Comparison of ENCODE assay signal across 12 cellular contexts in genomic region chr7:34066968-34067367, GRCh38.
DNase-seq lines count a peak whose midpoint lies in the region; ATAC-seq and TF ChIP-seq lines count a peak whose summit lies in the region.
"Had no signal": no experiment of that assay in that cellular context is flagged by ENCODE, and none has a peak within 500 bp of the region (broad histone marks: within the 10 kb centered on the region; RNA-seq: fewer than 3 reads in every experiment).

No MANE protein-coding gene starts in this region.

- H3K79me2 ChIP-seq in Karpas-422 (ENCODE audit: low read length), result no peaks in the 10 kb centered on the region

- no peak for TF ChIP-seq POLR2A in vagina (IDR thresholded peaks at IDR 0.05)

- ATAC-seq in stimulated activated effector memory CD8-positive, alpha-beta T cell treated with anti-CD3 and anti-CD28 coated beads, Interleukin-12 subunit alpha, Interleukin-12 subunit beta, amount 100 ng/mL, for 72 hours, result no peak

- H3K4me1 Mint-ChIP-seq in stimulated activated effector memory CD8-positive, alpha-beta T cell treated with anti-CD3 and anti-CD28 coated beads, Interleukin-12 subunit alpha, Interleukin-12 subunit beta, amount 100 ng/mL, for 72 hours, result no peaks in the 10 kb centered on the region
- H3K4me1 Mint-ChIP-seq: activated B cell treated with CpG ODN at 0.5 μM for 24 hours; activated naive CD4-positive, alpha-beta T cell treated with anti-CD3 and anti-CD28 coated beads, Interleukin-2, amount 50 U/mL, for 24 hours; central memory CD8-positive, alpha-beta T cell had no signal

- DNase-seq in DMS53 (lab: John Stamatoyannopoulos, UW) (peak; percentile 59), Karpas-422 (peak; percentile 45), NCI-H510A treated with DMSO at 0.1 percent for 48 hours (lab: John Stamatoyannopoulos, UW) (peak; percentile 66), islet precursor cell (peak; percentile 60), vagina (ENCODE audit: extremely low spot score in 2 of 2) (no peak), cerebellum (ENCODE audit: low spot score) (no peak)
- no peak for DNase-seq in stimulated activated effector memory CD8-positive, alpha-beta T cell treated with anti-CD3 and anti-CD28 coated beads, Interleukin-12 subunit alpha, Interleukin-12 subunit beta, amount 100 ng/mL, for 72 hours (ENCODE audit: low spot score in 2 of 2)
- DNase-seq: activated B cell treated with CpG ODN at 0.5 μM for 24 hours had no signal

- no peak overlapping the region for H3K27ac Mint-ChIP-seq in stimulated activated effector memory CD8-positive, alpha-beta T cell treated with anti-CD3 and anti-CD28 coated beads, Interleukin-12 subunit alpha, Interleukin-12 subunit beta, amount 100 ng/mL, for 72 hours
- H3K27ac Mint-ChIP-seq: activated B cell treated with CpG ODN at 0.5 μM for 24 hours; activated naive CD4-positive, alpha-beta T cell treated with anti-CD3 and anti-CD28 coated beads, Interleukin-2, amount 50 U/mL, for 24 hours had no signal

- H4K20me1 ChIP-seq in Karpas-422 (ENCODE audit: insufficient read depth, low read depth, low read length), result no peaks in the 10 kb centered on the region

- no peak overlapping the region for H3K4me3 ChIP-seq in Karpas-422 (ENCODE audit: low read length)
- H3K4me3 ChIP-seq in vagina, result no peak overlapping the region
- H3K4me3 ChIP-seq: SJSA1, skin epidermis had no signal

- no peak for TF ChIP-seq CTCF in vagina (IDR thresholded peaks at IDR 0.05)

- H3K9ac ChIP-seq in Karpas-422 (ENCODE audit: low read length), result no peak overlapping the region

- H3K4me2 ChIP-seq in Karpas-422 (ENCODE audit: low read depth, low read length, poor library complexity, severe bottlenecking), result no peak overlapping the region

- H2AFZ ChIP-seq in Karpas-422 (ENCODE audit: low read length), result no peak overlapping the region

- no peaks in the 10 kb centered on the region for H3K27me3 ChIP-seq in Karpas-422 (ENCODE audit: low read length)
- no peaks in the 10 kb centered on the region for H3K27me3 ChIP-seq in vagina
- H3K27me3 ChIP-seq: SJSA1 had no signal

- H3K9me3 ChIP-seq in Karpas-422 (ENCODE audit: low read length) (no peaks in the 10 kb centered on the region), vagina (no peaks in the 10 kb centered on the region)
- H3K9me3 ChIP-seq: SJSA1 had no signal

- H3K27ac ChIP-seq in Karpas-422 (ENCODE audit: low read length) (no peak overlapping the region), vagina (no peak overlapping the region)
- H3K27ac ChIP-seq: SJSA1, skin epidermis had no signal

- H3K36me3 Mint-ChIP-seq in stimulated activated effector memory CD8-positive, alpha-beta T cell treated with anti-CD3 and anti-CD28 coated beads, Interleukin-12 subunit alpha, Interleukin-12 subunit beta, amount 100 ng/mL, for 72 hours, result no peaks in the 10 kb centered on the region
- H3K36me3 Mint-ChIP-seq: activated naive CD4-positive, alpha-beta T cell treated with anti-CD3 and anti-CD28 coated beads, Interleukin-2, amount 50 U/mL, for 24 hours had no signal

- H3K4me3 Mint-ChIP-seq in stimulated activated effector memory CD8-positive, alpha-beta T cell treated with anti-CD3 and anti-CD28 coated beads, Interleukin-12 subunit alpha, Interleukin-12 subunit beta, amount 100 ng/mL, for 72 hours, result no peak overlapping the region
- H3K4me3 Mint-ChIP-seq: activated B cell treated with CpG ODN at 0.5 μM for 24 hours; activated naive CD4-positive, alpha-beta T cell treated with anti-CD3 and anti-CD28 coated beads, Interleukin-2, amount 50 U/mL, for 24 hours; central memory CD8-positive, alpha-beta T cell had no signal

- intact Hi-C loops in vagina (cut with DNase I), result no loop called here

- peaks cover 8% of the 10 kb centered on the region for H3K4me1 ChIP-seq in Karpas-422 (ENCODE audit: low read length)
- no peaks in the 10 kb centered on the region for H3K4me1 ChIP-seq in vagina

- no peaks in the 10 kb centered on the region for H3K36me3 ChIP-seq in Karpas-422 (ENCODE audit: insufficient read depth, low read length)
- H3K36me3 ChIP-seq in vagina, result no peaks in the 10 kb centered on the region
- H3K36me3 ChIP-seq: SJSA1 had no signal

- no peaks in the 10 kb centered on the region for H3K9me2 ChIP-seq in Karpas-422 (replicated peaks; ENCODE audit: insufficient read depth, low read length)

- no peaks in the 10 kb centered on the region for H3K9me3 Mint-ChIP-seq in stimulated activated effector memory CD8-positive, alpha-beta T cell treated with anti-CD3 and anti-CD28 coated beads, Interleukin-12 subunit alpha, Interleukin-12 subunit beta, amount 100 ng/mL, for 72 hours
- H3K9me3 Mint-ChIP-seq: activated B cell treated with CpG ODN at 0.5 μM for 24 hours; activated naive CD4-positive, alpha-beta T cell treated with anti-CD3 and anti-CD28 coated beads, Interleukin-2, amount 50 U/mL, for 24 hours; central memory CD8-positive, alpha-beta T cell had no signal

Comparison
In these comparisons a context has a peak if more than half of its experiments do, and no peak if none do; other contexts are left out.
1. DNase-seq: peak in DMS53 (single experiment), Karpas-422 (single experiment), NCI-H510A treated with DMSO at 0.1 percent for 48 hours (single experiment) and islet precursor cell (single experiment); none in stimulated activated effector memory CD8-positive, alpha-beta T cell treated with anti-CD3 and anti-CD28 coated beads, Interleukin-12 subunit alpha, Interleukin-12 subunit beta, amount 100 ng/mL, for 72 hours (0 of 2), vagina (0 of 2) and cerebellum (single experiment).